In the genomic region with DNA sequence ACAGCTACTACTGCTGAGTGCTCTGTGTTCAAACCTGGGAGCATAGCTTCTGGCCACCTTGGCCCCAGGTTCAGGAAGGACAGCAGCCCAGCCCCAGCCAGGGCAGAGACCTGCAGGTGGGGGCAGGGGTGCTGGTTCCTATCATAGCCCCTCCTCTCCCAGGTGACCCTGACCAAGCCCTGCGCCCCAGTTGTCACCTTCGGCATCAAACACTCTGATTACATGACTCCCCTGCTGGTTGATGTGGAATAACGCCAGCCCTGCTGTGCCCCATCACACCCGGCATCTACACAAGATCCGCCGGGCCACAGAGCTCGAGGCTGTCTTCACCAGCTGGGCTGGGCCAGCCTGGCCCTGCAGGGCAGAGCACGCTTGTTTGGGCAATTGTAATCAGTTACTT, we compare ENCODE assay signal across 15 cellular contexts. TPM values are rescaled to one million over a fixed set of nuclear protein-coding genes. Genes with fewer than 3 reads are reported as not detected.
DNase-seq lines count a peak whose midpoint lies in the region; ATAC-seq and TF ChIP-seq lines count a peak whose summit lies in the region.
"Had no signal": no experiment of that assay in that cellular context is flagged by ENCODE, and none has a peak within 500 bp of the region (broad histone marks: within the 10 kb centered on the region; RNA-seq: fewer than 3 reads in every experiment).

No MANE protein-coding gene starts in this region.

- intact Hi-C loops in PC-3 (cut with micrococcal nuclease): no loop called here
- intact Hi-C loops in spleen (cut with DNase I; ENCODE audit: low total_unique reads): no loop called here

- TF ChIP-seq CTCF in PC-3 (conservative IDR thresholded peaks at IDR 0.05; ENCODE audit: low read depth, low read length) (no peak), foreskin keratinocyte (conservative IDR thresholded peaks at IDR 0.05) (peak; percentile 1), spleen (IDR thresholded peaks at IDR 0.05 in 8 of 11, conservative IDR thresholded peaks at IDR 0.05 in 3 of 11) (no peak), brain microvascular endothelial cell (IDR thresholded peaks at IDR 0.05; ENCODE audit: low read depth, low read length, missing control alignments) (no peak)

- no peaks in the 10 kb centered on the region for H3K9me3 Mint-ChIP-seq in activated T-cell treated with anti-CD3 and anti-CD28 coated beads, Interleukin-2, amount 50 U/mL, for 24 hours
- H3K9me3 Mint-ChIP-seq: immature natural killer cell had no signal

- CTCF ChIA-PET in PC-3 (lab: Charles Lee): no interaction called here

- H2AFZ ChIP-seq in PC-3 (ENCODE audit: low read length): no peak overlapping the region

- H3K9me2 ChIP-seq in PC-3 (replicated peaks; ENCODE audit: low read length): no peaks in the 10 kb centered on the region

- peak; percentile 26 for DNase-seq in activated T-cell treated with anti-CD3 and anti-CD28 coated beads, Interleukin-2, amount 50 U/mL, for 24 hours
- no peak for DNase-seq in activated T-cell treated with anti-CD3 and anti-CD28 coated beads, Interleukin-2, amount 50 U/mL, for 1 hour
- DNase-seq in PC-3: no peak
- no peak for DNase-seq in foreskin keratinocyte
- DNase-seq in spleen: peak; percentile 70
- DNase-seq in 8988T: no peak
- no peak for DNase-seq in UCSD-AML1 (lab: John Stamatoyannopoulos, UW; ENCODE audit: unreplicated experiment)
- DNase-seq in brain microvascular endothelial cell: no peak
- DNase-seq: activated gamma-delta T cell treated with Interleukin-2 at 50 U/mL for 16 hours, immature natural killer cell, NCI-H1436 treated with DMSO at 0.1 percent for 48 hours, OCI-M1, SW 1271 had no signal

- H3K36me3 ChIP-seq in PC-3 (ENCODE audit: low read depth, low read length): no peaks in the 10 kb centered on the region
- peaks cover 0 to 49% (median 28%) of the 10 kb centered on the region in 6 donors for H3K36me3 ChIP-seq in spleen
- peaks cover 20% of the 10 kb centered on the region for H3K36me3 ChIP-seq in brain microvascular endothelial cell (replicated peaks)
- H3K36me3 ChIP-seq: ovary had no signal

- ATAC-seq in PC-3: peak; percentile 16; the same call in 1 of the 2 replicates
- ATAC-seq in foreskin keratinocyte: peak; percentile 20

- H3K27me3 Mint-ChIP-seq in activated T-cell treated with anti-CD3 and anti-CD28 coated beads, Interleukin-2, amount 50 U/mL, for 24 hours: no peaks in the 10 kb centered on the region

- H3K4me3 Mint-ChIP-seq in activated T-cell treated with anti-CD3 and anti-CD28 coated beads, Interleukin-2, amount 50 U/mL, for 24 hours: no peak overlapping the region
- H3K4me3 Mint-ChIP-seq: immature natural killer cell had no signal

- no TSS peak for BruUV-seq in PC-3 (replicated peaks; lab: Mats Ljungman, UMichigan)

- H3K4me3 ChIP-seq in PC-3 (ENCODE audit: low read length) (no peak overlapping the region), spleen (no peak overlapping the region), brain microvascular endothelial cell (ENCODE audit: low read depth, low read length) (no peak overlapping the region)
- H3K4me3 ChIP-seq: ovary had no signal

- no peak overlapping the region for H3K4me2 ChIP-seq in PC-3 (ENCODE audit: low read length)

- H3K27me3 ChIP-seq in PC-3 (ENCODE audit: low read length): no peaks in the 10 kb centered on the region
- no peaks in the 10 kb centered on the region for H3K27me3 ChIP-seq in foreskin keratinocyte
- H3K27me3 ChIP-seq in spleen (replicated peaks in 1 of 7): no peaks in the 10 kb centered on the region
- no peaks in the 10 kb centered on the region for H3K27me3 ChIP-seq in brain microvascular endothelial cell (replicated peaks)
- H3K27me3 ChIP-seq: ovary had no signal

- no peak overlapping the region for H3K9ac ChIP-seq in PC-3 (ENCODE audit: low read length)

- H3K9me3 ChIP-seq in PC-3 (ENCODE audit: low read length) (no peaks in the 10 kb centered on the region), spleen (no peaks in the 10 kb centered on the region)
- H3K9me3 ChIP-seq: ovary had no signal

- H3K4me1 ChIP-seq in PC-3 (ENCODE audit: insufficient read depth, low read length): no peaks in the 10 kb centered on the region
- H3K4me1 ChIP-seq in foreskin keratinocyte: no peaks in the 10 kb centered on the region
- peaks cover 0 to 41% (median 31%) of the 10 kb centered on the region in 6 donors for H3K4me1 ChIP-seq in spleen

- no peak for TF ChIP-seq POLR2A in spleen (IDR thresholded peaks at IDR 0.05)

- peaks cover 50% of the 10 kb centered on the region for H3K36me3 Mint-ChIP-seq in activated T-cell treated with anti-CD3 and anti-CD28 coated beads, Interleukin-2, amount 50 U/mL, for 24 hours (ENCODE audit: low read depth)

- H3F3A ChIP-seq in PC-3 (ENCODE audit: low read length, unreplicated experiment): no peaks in the 10 kb centered on the region

- H4K20me1 ChIP-seq in PC-3 (ENCODE audit: low read length): no peaks in the 10 kb centered on the region

- H3K27ac Mint-ChIP-seq in activated T-cell treated with anti-CD3 and anti-CD28 coated beads, Interleukin-2, amount 50 U/mL, for 24 hours: peak overlapping the region; percentile 37
- H3K27ac Mint-ChIP-seq: immature natural killer cell had no signal

- no peak overlapping the region for H3K27ac ChIP-seq in PC-3 (ENCODE audit: low read length)
- no peak overlapping the region for H3K27ac ChIP-seq in foreskin keratinocyte
- no peak overlapping the region for H3K27ac ChIP-seq in spleen
- no peak overlapping the region for H3K27ac ChIP-seq in brain microvascular endothelial cell
- H3K27ac ChIP-seq: ovary had no signal

- POLR2A ChIA-PET in PC-3 (lab: Charles Lee; ENCODE audit: unreplicated experiment): no interaction called here

- peaks cover 39% of the 10 kb centered on the region for H3K4me1 Mint-ChIP-seq in activated T-cell treated with anti-CD3 and anti-CD28 coated beads, Interleukin-2, amount 50 U/mL, for 24 hours (ENCODE audit: low read depth)

- in situ Hi-C loops in brain microvascular endothelial cell (cut with HindIII; ENCODE audit: low pct_ligation_motif_present, low sequenced_read_pairs): no loop called here

- 80 to 93% (median 88%) methylated on average over 8 of the region's 8 CpGs for WGBS in spleen, 5 donors

- no peaks in the 10 kb centered on the region for H3K79me2 ChIP-seq in PC-3 (ENCODE audit: low read length)

RNA-seq across cellular contexts. Expression of a gene that starts 6.9 kb away (rescaled TPM):
- not detected in 2 replicates for total RNA-seq in PC-3 (2014; rRNA removed)
- total RNA-seq in foreskin keratinocyte: not detected in 2 replicates
- polyA plus RNA-seq in foreskin keratinocyte: not detected in 2 replicates
- not detected for total RNA-seq in spleen
- polyA plus RNA-seq in spleen: not detected
- total RNA-seq: NCI-H460, ovary had no signal
- polyA plus RNA-seq: immature natural killer cell, ovary had no signal

RNA-seq across cellular contexts. Expression of a gene that starts 7.4 kb away (rescaled TPM):
- total RNA-seq in PC-3 (2014; rRNA removed): 12.6 and 14.4 TPM in 2 replicates
- 16.9 and 20.8 TPM in 2 replicates for total RNA-seq in foreskin keratinocyte
- 23.1 and 25.0 TPM in 2 replicates for polyA plus RNA-seq in foreskin keratinocyte
- total RNA-seq in spleen: 10 to 100 TPM; 40.6 to 63.5 (median 51.4) TPM
- polyA plus RNA-seq in spleen: 10 to 100 TPM; 16.2 to 29.9 (median 20.2) TPM

RNA-seq across cellular contexts. Expression of a gene that starts 7.7 kb away (rescaled TPM):
- 155 and 180 TPM in 2 replicates for total RNA-seq in PC-3 (2014; rRNA removed)
- 143 and 159 TPM in 2 replicates for total RNA-seq in foreskin keratinocyte
- 113 and 121 TPM in 2 replicates for polyA plus RNA-seq in foreskin keratinocyte
- total RNA-seq in spleen: 100 to 1,000 TPM in 3 of 7 donors, 10 to 100 TPM in 4; 66.7 to 141 (median 88.3) TPM
- polyA plus RNA-seq in spleen: 10 to 100 TPM; 38.6 to 59.2 (median 44.7) TPM

RNA-seq across cellular contexts. Expression of a gene that starts 36.4 kb away (rescaled TPM):
- 13.8 and 23.8 TPM in 2 replicates for total RNA-seq in PC-3 (2014; rRNA removed)
- total RNA-seq in foreskin keratinocyte: 8.0 and 8.1 TPM in 2 replicates
- polyA plus RNA-seq in foreskin keratinocyte: 9.5 and 11.4 TPM in 2 replicates
- 10 to 100 TPM; 11.9 to 28.8 (median 16.6) TPM for total RNA-seq in spleen
- polyA plus RNA-seq in spleen: 10 to 100 TPM; 17.8 to 24.0 (median 22.0) TPM

RNA-seq across cellular contexts. Expression of a gene that starts 37.0 kb away (rescaled TPM):
- total RNA-seq in PC-3 (2014; rRNA removed) (226 and 255 TPM in 2 replicates), foreskin keratinocyte (163 and 185 TPM in 2 replicates), spleen (100 to 1,000 TPM in 5 of 7 donors, 10 to 100 TPM in 2; 93.6 to 126 (median 101) TPM)
- polyA plus RNA-seq in foreskin keratinocyte (182 and 190 TPM in 2 replicates), spleen (100 to 1,000 TPM; 165 to 229 (median 200) TPM)

Comparison
In these comparisons a context has a peak if more than half of its experiments do, and no peak if none do; other contexts are left out.
1. DNase-seq: peak in activated T-cell treated with anti-CD3 and anti-CD28 coated beads, Interleukin-2, amount 50 U/mL, for 24 hours (single experiment) and spleen (single experiment); none in activated T-cell treated with anti-CD3 and anti-CD28 coated beads, Interleukin-2, amount 50 U/mL, for 1 hour (single experiment), PC-3 (single experiment), foreskin keratinocyte (0 of 2), 8988T (single experiment), UCSD-AML1 (single experiment) and brain microvascular endothelial cell (single experiment).